In the genomic region with DNA sequence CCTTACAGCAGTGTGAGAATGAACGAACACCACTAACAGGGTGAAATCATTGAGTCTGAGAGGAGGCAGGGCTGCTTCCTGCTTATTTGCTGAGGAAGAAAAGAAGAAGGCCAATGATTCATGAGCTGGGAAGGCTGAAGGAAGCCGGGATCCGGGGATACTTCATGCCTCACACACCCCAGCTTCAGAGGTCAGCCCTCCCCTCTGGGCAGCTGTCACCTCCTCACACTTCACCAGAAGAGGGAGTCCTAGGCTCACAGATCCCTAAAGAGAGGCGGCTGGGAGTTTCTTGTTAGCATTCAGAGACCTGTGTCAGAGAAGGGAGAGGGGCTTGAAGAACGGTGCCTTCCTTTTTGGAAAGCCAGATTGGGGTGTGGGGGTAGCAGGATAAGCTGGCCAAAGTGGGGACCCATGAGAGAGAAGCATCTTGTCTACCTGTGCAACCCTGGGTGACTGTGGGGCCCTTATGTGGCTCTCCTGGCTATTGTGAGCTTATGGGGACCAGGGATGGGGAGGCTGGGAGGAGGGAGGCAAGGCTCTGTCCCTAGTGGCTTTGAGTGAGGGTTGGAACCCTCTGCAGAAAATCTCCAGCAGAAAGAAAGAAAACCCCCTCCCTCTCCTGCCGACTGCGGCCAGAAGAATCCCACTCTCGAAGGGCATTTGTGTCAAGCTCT, we compare ENCODE assay signal across 8 cellular contexts.
A peak's percentile ranks its signal among the peaks of the same experiment; 100 is the strongest.
DNase-seq lines count a peak whose midpoint lies in the region; ATAC-seq and TF ChIP-seq lines count a peak whose summit lies in the region.

No MANE protein-coding gene starts in this region.

- peaks cover 24% of the 10 kb centered on the region for H3K4me1 Mint-ChIP-seq in activated CD8-positive, alpha-beta T cell treated with anti-CD3 and anti-CD28 coated beads for 36 hours (ENCODE audit: low read depth)
- H3K4me1 Mint-ChIP-seq in nephron progenitor cell: peaks cover 27% of the 10 kb centered on the region

- no peak overlapping the region for H3K4me3 Mint-ChIP-seq in activated CD8-positive, alpha-beta T cell treated with anti-CD3 and anti-CD28 coated beads for 36 hours
- no peak overlapping the region for H3K4me3 Mint-ChIP-seq in nephron progenitor cell

- TF ChIP-seq CTCF in activated CD8-positive, alpha-beta T cell treated with anti-CD3 and anti-CD28 coated beads for 36 hours (IDR thresholded peaks at IDR 0.05): peak; percentile 68
- peak; percentile 68 for TF ChIP-seq CTCF in nephron progenitor cell (IDR thresholded peaks at IDR 0.05)
- TF ChIP-seq CTCF in upper lobe of right lung (IDR thresholded peaks at IDR 0.05): peak; percentile 65

- peak; percentile 33 for DNase-seq in GDM1 (lab: John Stamatoyannopoulos, UW)
- peak; percentile 1 for DNase-seq in NCI-H526 treated with DMSO at 0.1 percent for 48 hours (lab: John Stamatoyannopoulos, UW)
- peak; percentile 66 for DNase-seq in activated CD8-positive, alpha-beta T cell treated with anti-CD3 and anti-CD28 coated beads for 36 hours
- DNase-seq in fibroblast of gingiva (ENCODE audit: low read depth): peak; percentile 52
- peak; percentile 64 for DNase-seq in nephron progenitor cell
- peak; percentile 68 for DNase-seq in upper lobe of right lung

- H3K9me3 Mint-ChIP-seq in activated CD8-positive, alpha-beta T cell treated with anti-CD3 and anti-CD28 coated beads for 36 hours: no peaks in the 10 kb centered on the region
- H3K9me3 Mint-ChIP-seq in nephron progenitor cell: peaks cover 7% of the 10 kb centered on the region

- H3K36me3 ChIP-seq in upper lobe of right lung: no peaks in the 10 kb centered on the region

- POLR2A ChIA-PET in activated CD8-positive, alpha-beta T cell treated with anti-CD3 and anti-CD28 coated beads for 36 hours (lab: Charles Lee): interaction anchor here (0.6 to 0.7 kb wide), 2 partner anchors 8 to 108 kb away, joined by 3 to 4 read pairs; no protein-coding TSS in a partner anchor

- H3K36me3 Mint-ChIP-seq in activated CD8-positive, alpha-beta T cell treated with anti-CD3 and anti-CD28 coated beads for 36 hours (ENCODE audit: low read depth): no peaks in the 10 kb centered on the region
- no peaks in the 10 kb centered on the region for H3K36me3 Mint-ChIP-seq in nephron progenitor cell (ENCODE audit: low read depth)

- H3K4me1 ChIP-seq in upper lobe of right lung: peaks cover 23% of the 10 kb centered on the region

- no peak overlapping the region for H3K27ac ChIP-seq in upper lobe of right lung

- H3K4me3 ChIP-seq in upper lobe of right lung: no peak overlapping the region

- H3K27me3 Mint-ChIP-seq in activated CD8-positive, alpha-beta T cell treated with anti-CD3 and anti-CD28 coated beads for 36 hours: peaks cover 12% of the 10 kb centered on the region
- H3K27me3 Mint-ChIP-seq in nephron progenitor cell (ENCODE audit: low read depth, poor library complexity): no peaks in the 10 kb centered on the region

- intact Hi-C loops in activated CD8-positive, alpha-beta T cell treated with anti-CD3 and anti-CD28 coated beads for 36 hours (cut with micrococcal nuclease): loop anchor here (10.0 kb wide), 2 partner anchors 323 to 933 kb away; no protein-coding TSS in a partner anchor
- intact Hi-C loops in upper lobe of right lung (cut with DNase I): loop anchor here (10.0 kb wide), 1 partner anchor 933 kb away; no protein-coding TSS in a partner anchor

- H3K27ac Mint-ChIP-seq in activated CD8-positive, alpha-beta T cell treated with anti-CD3 and anti-CD28 coated beads for 36 hours: no peak overlapping the region
- no peak overlapping the region for H3K27ac Mint-ChIP-seq in nephron progenitor cell

- peak; percentile 47 for ATAC-seq in HG02938 (IDR thresholded peaks at IDR 0.05; ENCODE audit: unreplicated experiment)
- no peak for ATAC-seq in activated CD8-positive, alpha-beta T cell treated with anti-CD3 and anti-CD28 coated beads for 36 hours
- peak; percentile 86 for ATAC-seq in upper lobe of right lung
- ATAC-seq in GM19324 (IDR thresholded peaks at IDR 0.05; ENCODE audit: low FRiP score, unreplicated experiment): no peak

- no peaks in the 10 kb centered on the region for H3K27me3 ChIP-seq in upper lobe of right lung

- CTCF ChIA-PET in activated CD8-positive, alpha-beta T cell treated with anti-CD3 and anti-CD28 coated beads for 36 hours (lab: Charles Lee): interaction anchor here (0.8 to 5.8 kb wide), 26 partner anchors 9 to 957 kb away, joined by 3 to 36 read pairs (median 4); no protein-coding TSS in a partner anchor

- H3K9me3 ChIP-seq in upper lobe of right lung: no peaks in the 10 kb centered on the region

Comparison
In these comparisons a context has a peak if more than half of its experiments do, and no peak if none do; other contexts are left out.
1. DNase-seq: peak in every context shown above with its lines; median percentile 68 in upper lobe of right lung; 66 in activated CD8-positive, alpha-beta T cell treated with anti-CD3 and anti-CD28 coated beads for 36 hours; 64 in nephron progenitor cell; 52 in fibroblast of gingiva; 33 in GDM1; 1 in NCI-H526 treated with DMSO at 0.1 percent for 48 hours.
2. ATAC-seq: peak in HG02938 (single experiment) and upper lobe of right lung (single experiment); none in activated CD8-positive, alpha-beta T cell treated with anti-CD3 and anti-CD28 coated beads for 36 hours (single experiment) and GM19324 (single experiment).
3. Peak in every context shown above with its lines, with median percentiles within 50 percentile points of each other: CTCF ChIP-seq.